In the genomic region with DNA sequence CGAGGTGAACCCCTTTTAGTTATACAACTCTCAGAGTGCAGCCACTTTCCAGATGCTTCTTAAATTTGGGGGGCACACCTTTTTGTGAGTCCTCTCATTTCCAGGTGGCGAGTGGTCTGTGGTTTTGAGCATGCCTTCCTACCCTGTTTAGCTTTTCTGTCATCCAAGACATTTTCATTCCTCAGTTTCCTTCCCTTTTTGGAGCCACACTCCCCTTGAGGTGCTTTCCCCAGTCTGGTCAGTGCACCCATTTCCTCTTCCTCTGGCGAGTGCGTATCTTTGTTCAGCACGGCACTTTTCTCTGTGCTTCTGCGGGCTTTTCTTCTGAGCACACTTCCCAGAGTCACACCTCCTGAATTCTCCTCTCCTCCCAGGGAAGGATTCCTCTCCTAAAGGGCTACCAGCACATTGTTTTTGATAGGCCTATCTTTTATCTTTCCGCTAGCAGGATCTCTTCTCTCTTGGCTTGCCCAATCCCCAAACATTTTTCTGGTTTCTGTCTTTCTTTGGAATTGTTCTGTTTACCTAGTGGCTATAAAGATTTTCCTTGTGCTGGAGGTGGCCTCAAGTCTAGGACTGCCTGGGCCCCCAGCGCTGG, we compare ENCODE assay signal across 8 cellular contexts. TPM values are rescaled to one million over a fixed set of nuclear protein-coding genes. Genes with fewer than 3 reads are reported as not detected.
DNase-seq lines count a peak whose midpoint lies in the region; ATAC-seq and TF ChIP-seq lines count a peak whose summit lies in the region.

No MANE protein-coding gene starts in this region.

- TF ChIP-seq CTCF in GM12864 (IDR thresholded peaks at IDR 0.05; ENCODE audit: low read depth, low read length, missing control alignments) (no peak), OCI-LY3 (IDR thresholded peaks at IDR 0.05; ENCODE audit: low read depth, low read length) (no peak)

- H3K4me3 Mint-ChIP-seq in immature natural killer cell: peak overlapping the region; percentile 82 to 94 (median 86)

- no peak overlapping the region for H2AFZ ChIP-seq in OCI-LY3 (ENCODE audit: low read depth, low read length)

- peak overlapping the region; percentile 85 for H3K9ac ChIP-seq in OCI-LY3 (ENCODE audit: low read length)

- H3K27ac ChIP-seq in OCI-LY3 (ENCODE audit: low read length) (peak overlapping the region; percentile 39), angular gyrus (ENCODE audit: low read depth, low read length) (peak overlapping the region; percentile 96)

- H3K36me3 ChIP-seq in OCI-LY3 (replicated peaks; ENCODE audit: low read depth, low read length): peaks cover 15% of the 10 kb centered on the region

- peaks cover 9 to 16% (median 15%) of the 10 kb centered on the region in 3 donors for H3K27me3 Mint-ChIP-seq in immature natural killer cell (ENCODE audit: low read depth in 3 of 3)

- peak overlapping the region; percentile 96 to 99 (median 98) for H3K27ac Mint-ChIP-seq in immature natural killer cell

- peaks cover 3 to 4% (median 3%) of the 10 kb centered on the region in 3 donors for H3K36me3 Mint-ChIP-seq in immature natural killer cell

- DNase-seq in GM12864 (ENCODE audit: low read depth): peak; percentile 34
- peak; percentile 47 to 57 (median 50) for DNase-seq in immature natural killer cell
- DNase-seq in stimulated activated CD8-positive, alpha-beta memory T cell treated with anti-CD3 and anti-CD28 coated beads, Interleukin-12 subunit alpha, Interleukin-12 subunit beta, amount 100 ng/mL, for 1 hour (ENCODE audit: low read depth): peak; percentile 8
- no peak for DNase-seq in NCI-H82 treated with DMSO at 0.1 percent for 48 hours (lab: John Stamatoyannopoulos, UW; ENCODE audit: unreplicated experiment)

- H3K27me3 ChIP-seq in OCI-LY3 (ENCODE audit: low read depth, low read length): no peaks in the 10 kb centered on the region

- H3K9me3 Mint-ChIP-seq in immature natural killer cell: no peaks in the 10 kb centered on the region

- H4K20me1 ChIP-seq in OCI-LY3 (ENCODE audit: insufficient read depth, low read length): peaks cover 43% of the 10 kb centered on the region

- H3K4me1 ChIP-seq in OCI-LY3 (ENCODE audit: low read length): peaks cover 30% of the 10 kb centered on the region

- no peak for ATAC-seq in HG02642 (IDR thresholded peaks at IDR 0.05; ENCODE audit: poor library complexity, unreplicated experiment)
- ATAC-seq in HG02885 (IDR thresholded peaks at IDR 0.05; ENCODE audit: poor library complexity, unreplicated experiment): no peak

- H3K4me1 Mint-ChIP-seq in immature natural killer cell: peaks cover 75 to 78% of the 10 kb centered on the region in 2 donors

- no peaks in the 10 kb centered on the region for H3K9me3 ChIP-seq in OCI-LY3 (ENCODE audit: insufficient read depth, low read length)

- peak overlapping the region; percentile 76 for H3K4me3 ChIP-seq in GM12864 (ENCODE audit: low read depth, low read length)
- H3K4me3 ChIP-seq in OCI-LY3 (ENCODE audit: low read length): peak overlapping the region; percentile 91

- H3K4me2 ChIP-seq in OCI-LY3 (ENCODE audit: low read length): peak overlapping the region; percentile 95

- peaks cover 59% of the 10 kb centered on the region for H3K79me2 ChIP-seq in OCI-LY3 (ENCODE audit: low read length)

RNA-seq across cellular contexts. Expression of gene PHF20, which starts 1.4 kb away (rescaled TPM):
- 100 to 1,000 TPM in 2 of 3 donors, 10 to 100 TPM in 1; 92.6 to 140 (median 112) TPM for polyA plus RNA-seq in immature natural killer cell

RNA-seq across cellular contexts. Expression of gene RBM39, which starts 31.2 kb away (rescaled TPM):
- 100 to 1,000 TPM; 120 to 203 (median 142) TPM for polyA plus RNA-seq in immature natural killer cell
